1 cellular context compared by ENCODE assay signal in genomic region chrX:16822723-16823122, GRCh38.
TF ChIP-seq lines count a peak whose summit lies in the region.

No MANE protein-coding gene starts in this region.

TF ChIP-seq in K562, 482 proteins besides CTCF, POLR2A, EP300 and RAD21:
- no peak for TF ChIP-seq CREB1 (IDR thresholded peaks at IDR 0.05)
- no peak for TF ChIP-seq CREB1 (CRISPR knock-in tag; IDR thresholded peaks at IDR 0.05)
- TF ChIP-seq ZNF280B (CRISPR knock-in tag; IDR thresholded peaks at IDR 0.05), result no peak
- no peak for TF ChIP-seq ZBTB33 (CRISPR knock-in tag; IDR thresholded peaks at IDR 0.05)
- TF ChIP-seq MLLT1 (IDR thresholded peaks at IDR 0.05), result no peak
- no peak for TF ChIP-seq CEBPG (CRISPR knock-in tag; IDR thresholded peaks at IDR 0.05)
- no peak for TF ChIP-seq CEBPG (tag; conservative IDR thresholded peaks at IDR 0.05 in 1 of 2, IDR thresholded peaks at IDR 0.05 in 1 of 2)
- no peak for TF ChIP-seq ATF1 (CRISPR knock-in tag; IDR thresholded peaks at IDR 0.05)
- TF ChIP-seq ATF1 (tag; IDR thresholded peaks at IDR 0.05), result no peak
